In genomic region chr15:80203361-80203885, GRCh38 we compare ENCODE assay signal across 1 cellular context.
TF ChIP-seq lines count a peak whose summit lies in the region.

No MANE protein-coding gene starts in this region.

TF ChIP-seq in H1, 55 proteins besides CTCF, POLR2A, EP300 and RAD21:
- TF ChIP-seq JUND (IDR thresholded peaks at IDR 0.05; ENCODE audit: low read length) = no peak
- TF ChIP-seq NANOG (IDR thresholded peaks at IDR 0.05; ENCODE audit: insufficient read depth, low read depth, low read length, poor library complexity, severe bottlenecking) = no peak
- no peak for TF ChIP-seq MAFK (IDR thresholded peaks at IDR 0.05; ENCODE audit: low read depth, low read length)
- no peak for TF ChIP-seq POLR2AphosphoS5 (IDR thresholded peaks at IDR 0.05; ENCODE audit: low read depth, low read length)
- TF ChIP-seq KDM1A (IDR thresholded peaks at IDR 0.05; ENCODE audit: borderline replicate concordance, low read length) = no peak
- no peak for TF ChIP-seq ZNF274 (IDR thresholded peaks at IDR 0.05; ENCODE audit: borderline replicate concordance, extremely low read depth, low read length)
- TF ChIP-seq, protein P1, sequence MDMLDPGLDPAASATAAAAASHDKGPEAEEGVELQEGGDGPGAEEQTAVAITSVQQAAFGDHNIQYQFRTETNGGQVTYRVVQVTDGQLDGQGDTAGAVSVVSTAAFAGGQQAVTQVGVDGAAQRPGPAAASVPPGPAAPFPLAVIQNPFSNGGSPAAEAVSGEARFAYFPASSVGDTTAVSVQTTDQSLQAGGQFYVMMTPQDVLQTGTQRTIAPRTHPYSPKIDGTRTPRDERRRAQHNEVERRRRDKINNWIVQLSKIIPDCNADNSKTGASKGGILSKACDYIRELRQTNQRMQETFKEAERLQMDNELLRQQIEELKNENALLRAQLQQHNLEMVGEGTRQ (IDR thresholded peaks at IDR 0.05; ENCODE audit: low read length) = no peak
- no peak for TF ChIP-seq TBP (IDR thresholded peaks at IDR 0.05; ENCODE audit: low read depth, low read length)
- TF ChIP-seq EGR1 (IDR thresholded peaks at IDR 0.05; ENCODE audit: borderline replicate concordance, low read depth, low read length) = no peak
- TF ChIP-seq, protein P2, sequence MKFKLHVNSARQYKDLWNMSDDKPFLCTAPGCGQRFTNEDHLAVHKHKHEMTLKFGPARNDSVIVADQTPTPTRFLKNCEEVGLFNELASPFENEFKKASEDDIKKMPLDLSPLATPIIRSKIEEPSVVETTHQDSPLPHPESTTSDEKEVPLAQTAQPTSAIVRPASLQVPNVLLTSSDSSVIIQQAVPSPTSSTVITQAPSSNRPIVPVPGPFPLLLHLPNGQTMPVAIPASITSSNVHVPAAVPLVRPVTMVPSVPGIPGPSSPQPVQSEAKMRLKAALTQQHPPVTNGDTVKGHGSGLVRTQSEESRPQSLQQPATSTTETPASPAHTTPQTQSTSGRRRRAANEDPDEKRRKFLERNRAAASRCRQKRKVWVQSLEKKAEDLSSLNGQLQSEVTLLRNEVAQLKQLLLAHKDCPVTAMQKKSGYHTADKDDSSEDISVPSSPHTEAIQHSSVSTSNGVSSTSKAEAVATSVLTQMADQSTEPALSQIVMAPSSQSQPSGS (IDR thresholded peaks at IDR 0.05; ENCODE audit: low read length) = no peak
- no peak for TF ChIP-seq HDAC2 (IDR thresholded peaks at IDR 0.05; ENCODE audit: borderline replicate concordance in 1 of 2, low read depth in 2 of 2, low read length in 2 of 2)
- TF ChIP-seq SRF (IDR thresholded peaks at IDR 0.05; ENCODE audit: low read depth, low read length) = no peak
- no peak for TF ChIP-seq CHD1 (IDR thresholded peaks at IDR 0.05; ENCODE audit: low read depth, low read length)
